Comparison of ENCODE assay signal across 14 cellular contexts in genomic region chr1:145981299-145981600, GRCh38. TPM values are rescaled to one million over a fixed set of nuclear protein-coding genes. Genes with fewer than 3 reads are reported as not detected.
DNase-seq lines count a peak whose midpoint lies in the region; ATAC-seq and TF ChIP-seq lines count a peak whose summit lies in the region.
"Had no signal": no experiment of that assay in that cellular context is flagged by ENCODE, and none has a peak within 500 bp of the region (broad histone marks: within the 10 kb centered on the region; RNA-seq: fewer than 3 reads in every experiment).

No MANE protein-coding gene starts in this region.

- peaks cover 42 to 79% of the 10 kb centered on the region in 2 donors for H3K4me1 ChIP-seq in ascending aorta
- H3K4me1 ChIP-seq in suprapubic skin, result peaks cover 89% of the 10 kb centered on the region

- H3K27ac ChIP-seq in ascending aorta, result peak overlapping the region; percentile 90 to 98
- peak overlapping the region; percentile 95 for H3K27ac ChIP-seq in suprapubic skin
- H3K27ac ChIP-seq: A549 had no signal

- no peak for DNase-seq in activated CD8-positive, alpha-beta T cell treated with anti-CD3 and anti-CD28 coated beads, Interleukin-2, amount 10 ng/mL, durations not matched to agents 7 days and 5 days
- no peak for DNase-seq in activated CD8-positive, alpha-beta T cell treated with anti-CD3 and anti-CD28 coated beads for 36 hours
- peak in 1 of 2 donors; percentile 63 for DNase-seq in ascending aorta (ENCODE audit: low spot score in 2 of 2)
- no peak for DNase-seq in memory B cell (ENCODE audit: low spot score in 2 of 2)
- DNase-seq in suprapubic skin (ENCODE audit: low spot score in 2 of 2), result peak in 1 of 2 donors; percentile 61
- no peak for DNase-seq in omental fat pad (ENCODE audit: low spot score)
- DNase-seq in GM19238 (ENCODE audit: insufficient read length, low spot score), result no peak
- DNase-seq: activated T-cell treated with anti-CD3 and anti-CD28 coated beads for 4 hours, NCI-H69, SJCRH30 had no signal

- H3K27me3 Mint-ChIP-seq in activated CD8-positive, alpha-beta T cell treated with anti-CD3 and anti-CD28 coated beads, Interleukin-2, amount 10 ng/mL, durations not matched to agents 7 days and 5 days (ENCODE audit: low read depth), result no peaks in the 10 kb centered on the region
- H3K27me3 Mint-ChIP-seq in activated CD8-positive, alpha-beta T cell treated with anti-CD3 and anti-CD28 coated beads for 36 hours, result no peaks in the 10 kb centered on the region
- no peaks in the 10 kb centered on the region for H3K27me3 Mint-ChIP-seq in memory B cell

- peaks cover 33% of the 10 kb centered on the region for H3K4me1 Mint-ChIP-seq in activated CD8-positive, alpha-beta T cell treated with anti-CD3 and anti-CD28 coated beads, Interleukin-2, amount 10 ng/mL, durations not matched to agents 7 days and 5 days (ENCODE audit: low read depth)
- H3K4me1 Mint-ChIP-seq in activated CD8-positive, alpha-beta T cell treated with anti-CD3 and anti-CD28 coated beads for 36 hours (ENCODE audit: low read depth), result peaks cover 48% of the 10 kb centered on the region
- peaks cover 59% of the 10 kb centered on the region for H3K4me1 Mint-ChIP-seq in memory B cell

- no peak for TF ChIP-seq POLR2A in suprapubic skin (IDR thresholded peaks at IDR 0.05)

- H3K4me3 ChIP-seq in ascending aorta (no peak overlapping the region), suprapubic skin (no peak overlapping the region)
- H3K4me3 ChIP-seq: A549, SJCRH30 had no signal

- H3K36me3 ChIP-seq in ascending aorta (no peaks in the 10 kb centered on the region), suprapubic skin (no peaks in the 10 kb centered on the region)
- H3K36me3 ChIP-seq: SJCRH30 had no signal

- CTCF ChIA-PET in activated CD8-positive, alpha-beta T cell treated with anti-CD3 and anti-CD28 coated beads, Interleukin-2, amount 10 ng/mL, durations not matched to agents 7 days and 5 days (lab: Charles Lee), result interaction anchor here (1.5 to 8.7 kb wide), 6 partner anchors 12 to 135 kb away, joined by 4 to 269 read pairs (median 77); partner anchors contain the start of genes ANKRD34A, NUDT17, POLR3GL and RBM8A
- CTCF ChIA-PET in activated CD8-positive, alpha-beta T cell treated with anti-CD3 and anti-CD28 coated beads for 36 hours (lab: Charles Lee), result interaction anchor here (0.9 to 8.7 kb wide), 5 partner anchors 11 to 136 kb away, joined by 4 to 247 read pairs (median 13); partner anchors contain the start of genes NUDT17, RBM8A and TXNIP

- H3K9me3 Mint-ChIP-seq in activated CD8-positive, alpha-beta T cell treated with anti-CD3 and anti-CD28 coated beads, Interleukin-2, amount 10 ng/mL, durations not matched to agents 7 days and 5 days (ENCODE audit: insufficient read depth), result no peaks in the 10 kb centered on the region
- no peaks in the 10 kb centered on the region for H3K9me3 Mint-ChIP-seq in activated CD8-positive, alpha-beta T cell treated with anti-CD3 and anti-CD28 coated beads for 36 hours
- H3K9me3 Mint-ChIP-seq in memory B cell, result no peaks in the 10 kb centered on the region

- peaks cover 3% of the 10 kb centered on the region for H3K36me3 Mint-ChIP-seq in activated CD8-positive, alpha-beta T cell treated with anti-CD3 and anti-CD28 coated beads, Interleukin-2, amount 10 ng/mL, durations not matched to agents 7 days and 5 days (ENCODE audit: low read depth)
- H3K36me3 Mint-ChIP-seq in activated CD8-positive, alpha-beta T cell treated with anti-CD3 and anti-CD28 coated beads for 36 hours (ENCODE audit: low read depth), result no peaks in the 10 kb centered on the region
- no peaks in the 10 kb centered on the region for H3K36me3 Mint-ChIP-seq in memory B cell

- WGBS in suprapubic skin, result 90% methylated on average over 5 of the region's 5 CpGs

- peak overlapping the region; percentile 50 for H3K27ac Mint-ChIP-seq in activated CD8-positive, alpha-beta T cell treated with anti-CD3 and anti-CD28 coated beads, Interleukin-2, amount 10 ng/mL, durations not matched to agents 7 days and 5 days
- no peak overlapping the region for H3K27ac Mint-ChIP-seq in activated CD8-positive, alpha-beta T cell treated with anti-CD3 and anti-CD28 coated beads for 36 hours
- H3K27ac Mint-ChIP-seq in memory B cell, result no peak overlapping the region

- intact Hi-C loops in activated CD8-positive, alpha-beta T cell treated with anti-CD3 and anti-CD28 coated beads for 36 hours (cut with micrococcal nuclease), result no loop called here
- intact Hi-C loops in ascending aorta (cut with DNase I), result no loop called here

- ATAC-seq in activated CD8-positive, alpha-beta T cell treated with anti-CD3 and anti-CD28 coated beads, Interleukin-2, amount 10 ng/mL, durations not matched to agents 7 days and 5 days, result no peak
- no peak for ATAC-seq in activated CD8-positive, alpha-beta T cell treated with anti-CD3 and anti-CD28 coated beads for 36 hours
- ATAC-seq in memory B cell (ENCODE audit: low read depth) (no peak), HG02642 (IDR thresholded peaks at IDR 0.05; ENCODE audit: poor library complexity, unreplicated experiment) (no peak), omental fat pad (ENCODE audit: low FRiP score) (no peak)
- ATAC-seq: A549, sciatic nerve had no signal

- POLR2A ChIA-PET in activated CD8-positive, alpha-beta T cell treated with anti-CD3 and anti-CD28 coated beads, Interleukin-2, amount 10 ng/mL, durations not matched to agents 7 days and 5 days (lab: Charles Lee), result interaction anchor here (0.6 to 8.1 kb wide), 5 partner anchors 12 to 50 kb away, joined by 3 to 373 read pairs (median 58); partner anchors contain the start of genes ANKRD34A, POLR3GL and TXNIP
- POLR2A ChIA-PET in activated CD8-positive, alpha-beta T cell treated with anti-CD3 and anti-CD28 coated beads for 36 hours (lab: Charles Lee), result interaction anchor here (2.2 to 14.1 kb wide), 6 partner anchors 12 to 71 kb away, joined by 5 to 446 read pairs (median 18); partner anchors contain the start of genes RBM8A and TXNIP

- no peak for TF ChIP-seq CTCF in activated CD8-positive, alpha-beta T cell treated with anti-CD3 and anti-CD28 coated beads for 36 hours (IDR thresholded peaks at IDR 0.05)
- TF ChIP-seq CTCF in ascending aorta (IDR thresholded peaks at IDR 0.05), result no peak
- TF ChIP-seq CTCF in suprapubic skin (IDR thresholded peaks at IDR 0.05), result no peak
- TF ChIP-seq CTCF in omental fat pad (IDR thresholded peaks at IDR 0.05), result no peak

- no peak for TF ChIP-seq EP300 in suprapubic skin (IDR thresholded peaks at IDR 0.05)

- H3K4me3 Mint-ChIP-seq in activated CD8-positive, alpha-beta T cell treated with anti-CD3 and anti-CD28 coated beads, Interleukin-2, amount 10 ng/mL, durations not matched to agents 7 days and 5 days, result no peak overlapping the region
- no peak overlapping the region for H3K4me3 Mint-ChIP-seq in activated CD8-positive, alpha-beta T cell treated with anti-CD3 and anti-CD28 coated beads for 36 hours
- peak overlapping the region; percentile 11 for H3K4me3 Mint-ChIP-seq in memory B cell

- H3K27me3 ChIP-seq in ascending aorta (no peaks in the 10 kb centered on the region), suprapubic skin (no peaks in the 10 kb centered on the region)
- H3K27me3 ChIP-seq: SJCRH30 had no signal

- H3K9me3 ChIP-seq in ascending aorta, result no peaks in the 10 kb centered on the region
- no peaks in the 10 kb centered on the region for H3K9me3 ChIP-seq in suprapubic skin
- H3K9me3 ChIP-seq: A549, SJCRH30 had no signal

RNA-seq across cellular contexts. Expression of gene TXNIP, which starts 15.1 kb away (rescaled TPM):
- total RNA-seq in activated CD8-positive, alpha-beta T cell treated with anti-CD3 and anti-CD28 coated beads, Interleukin-2, amount 10 ng/mL, durations not matched to agents 7 days and 5 days, result 100 to 1,000 TPM; 190 to 195 TPM
- 100 to 1,000 TPM; 130 to 134 TPM for total RNA-seq in activated CD8-positive, alpha-beta T cell treated with anti-CD3 and anti-CD28 coated beads for 36 hours
- 877 TPM for total RNA-seq in ascending aorta
- total RNA-seq in suprapubic skin, result 1,000 to 10,000 TPM; 2,326 to 8,649 (median 2,541) TPM
- total RNA-seq in omental fat pad, result 1,000 to 10,000 TPM; 1,118 to 3,262 (median 1,971) TPM

RNA-seq across cellular contexts. Expression of gene POLR3GL, which starts 16.8 kb away (rescaled TPM):
- total RNA-seq in activated CD8-positive, alpha-beta T cell treated with anti-CD3 and anti-CD28 coated beads, Interleukin-2, amount 10 ng/mL, durations not matched to agents 7 days and 5 days, result 10 to 100 TPM; 25.0 to 26.5 TPM
- 10 to 100 TPM; 22.3 to 23.3 TPM for total RNA-seq in activated CD8-positive, alpha-beta T cell treated with anti-CD3 and anti-CD28 coated beads for 36 hours
- total RNA-seq in ascending aorta (22.9 TPM), suprapubic skin (10 to 100 TPM in 2 of 4 donors, 1 to 10 TPM in 2; 7.3 to 16.7 (median 11.9) TPM), omental fat pad (10 to 100 TPM; 19.0 to 31.4 (median 24.0) TPM)

RNA-seq across cellular contexts. Expression of gene ANKRD34A, which starts 16.9 kb away (rescaled TPM):
- 1 to 10 TPM; 1.8 to 2.4 TPM for total RNA-seq in activated CD8-positive, alpha-beta T cell treated with anti-CD3 and anti-CD28 coated beads, Interleukin-2, amount 10 ng/mL, durations not matched to agents 7 days and 5 days
- total RNA-seq in activated CD8-positive, alpha-beta T cell treated with anti-CD3 and anti-CD28 coated beads for 36 hours, result 1 to 10 TPM; 6.6 to 7.7 TPM
- 13.6 TPM for total RNA-seq in ascending aorta
- under 1 TPM in 3 of 4 donors, not detected in 1; 0.21 to 0.64 (median 0.45) TPM for total RNA-seq in suprapubic skin
- total RNA-seq in omental fat pad, result 1 to 10 TPM in 1 of 4 donors, under 1 TPM in 3; 0.32 to 1.7 (median 0.58) TPM

RNA-seq across cellular contexts. Expression of gene LIX1L, which starts 23.4 kb away (rescaled TPM):
- total RNA-seq in activated CD8-positive, alpha-beta T cell treated with anti-CD3 and anti-CD28 coated beads, Interleukin-2, amount 10 ng/mL, durations not matched to agents 7 days and 5 days, result 10 to 100 TPM; 45.8 to 48.4 TPM
- 10 to 100 TPM; 41.5 to 43.6 TPM for total RNA-seq in activated CD8-positive, alpha-beta T cell treated with anti-CD3 and anti-CD28 coated beads for 36 hours
- total RNA-seq in ascending aorta (44.0 TPM), suprapubic skin (10 to 100 TPM in 3 of 4 donors, 1 to 10 TPM in 1; 7.6 to 18.4 (median 11.3) TPM), omental fat pad (10 to 100 TPM; 15.4 to 34.0 (median 28.3) TPM)

RNA-seq across cellular contexts. Expression of gene HJV, which starts 40.3 kb away (rescaled TPM):
- total RNA-seq in activated CD8-positive, alpha-beta T cell treated with anti-CD3 and anti-CD28 coated beads, Interleukin-2, amount 10 ng/mL, durations not matched to agents 7 days and 5 days, result not detected
- not detected for total RNA-seq in activated CD8-positive, alpha-beta T cell treated with anti-CD3 and anti-CD28 coated beads for 36 hours
- total RNA-seq in ascending aorta (not detected), suprapubic skin (not detected), omental fat pad (not detected)
- total RNA-seq: mesenteric fat pad, sciatic nerve had no signal
